In genomic region chr3:9205345-9206143, GRCh38 we compare ENCODE assay signal across 16 cellular contexts. TPM values are rescaled to one million over a fixed set of nuclear protein-coding genes. Genes with fewer than 3 reads are reported as not detected.
DNase-seq lines count a peak whose midpoint lies in the region; ATAC-seq, FAIRE-seq and TF ChIP-seq lines count a peak whose summit lies in the region.
"Had no signal": no experiment of that assay in that cellular context is flagged by ENCODE, and none has a peak within 500 bp of the region (broad histone marks: within the 10 kb centered on the region; RNA-seq: fewer than 3 reads in every experiment).

No MANE protein-coding gene starts in this region.

- no peaks in the 10 kb centered on the region for H3K36me3 Mint-ChIP-seq in nephron (ENCODE audit: low read depth)
- H3K36me3 Mint-ChIP-seq: WTC11 had no signal

- FAIRE-seq in GM18507 (lab: Jason Lieb, UNC): peak; percentile 56

- peaks cover 13% of the 10 kb centered on the region for H3K27me3 Mint-ChIP-seq in nephron (ENCODE audit: low read depth)

- no peak for DNase-seq in GM18507 (ENCODE audit: extremely low spot score, insufficient read length, low read depth)
- DNase-seq in mucosa of gallbladder (ENCODE audit: low spot score): no peak
- DNase-seq in cerebellum (ENCODE audit: low spot score): no peak
- no peak for DNase-seq in NCI-H345 (lab: John Stamatoyannopoulos, UW)
- DNase-seq: activated gamma-delta T cell; COR-L47; NCI-H1105; stimulated activated CD4-positive, alpha-beta T cell treated with anti-CD3 and anti-CD28 coated beads, Interleukin-4, amount 100 ng/mL, for 4 hours; T-helper 17 cell; transverse colon had no signal

- H3K9me3 Mint-ChIP-seq in nephron: no peaks in the 10 kb centered on the region
- H3K9me3 Mint-ChIP-seq: central memory CD8-positive, alpha-beta T cell had no signal

- no peak overlapping the region for H3K4me3 Mint-ChIP-seq in nephron
- H3K4me3 Mint-ChIP-seq: central memory CD8-positive, alpha-beta T cell; T-helper 17 cell; WTC11 had no signal

- H3K27ac Mint-ChIP-seq in nephron: peak overlapping the region in 2 of 3 experiments; percentile 1 to 4
- H3K27ac Mint-ChIP-seq: T-helper 17 cell, WTC11 had no signal

- peaks cover 64% of the 10 kb centered on the region for H3K4me1 Mint-ChIP-seq in nephron
- H3K4me1 Mint-ChIP-seq: central memory CD8-positive, alpha-beta T cell; T-helper 17 cell had no signal

- ATAC-seq in GM21526 (IDR thresholded peaks at IDR 0.05; ENCODE audit: low FRiP score, unreplicated experiment): peak; percentile 68
- peak; percentile 60 for ATAC-seq in HG03457 (IDR thresholded peaks at IDR 0.05; ENCODE audit: unreplicated experiment)
- no peak for ATAC-seq in HG03378 (IDR thresholded peaks at IDR 0.05; ENCODE audit: unreplicated experiment)
- ATAC-seq: T-helper 17 cell had no signal

- TF ChIP-seq CTCF in nephron (IDR thresholded peaks at IDR 0.05; ENCODE audit: unreplicated experiment in 3 of 3): no peak

RNA-seq across cellular contexts. Expression of gene SRGAP3, which starts 43.9 kb away (rescaled TPM):
- total RNA-seq in mucosa of gallbladder: 7.8 TPM
- 130 TPM for total RNA-seq in cerebellum

Comparison
In these comparisons a context has a peak if more than half of its experiments do, and no peak if none do; other contexts are left out.
1. RNA of gene SRGAP3, which starts 43.9 kb away (total RNA-seq): 130 TPM in cerebellum (single experiment); 7.8 TPM in mucosa of gallbladder (single experiment); every median in the first group is over 10 times any median in the second.